ENCODE assay signal across 8 cellular contexts in genomic region chr6:106629103-106629858, GRCh38. TPM values are rescaled to one million over a fixed set of nuclear protein-coding genes. Genes with fewer than 3 reads are reported as not detected.
DNase-seq lines count a peak whose midpoint lies in the region; ATAC-seq and TF ChIP-seq lines count a peak whose summit lies in the region.

Gene QRSL1 (plus strand): TSS chr6:106629578. CDS start chr6:106629682, 104 bp downstream.
Gene RTN4IP1 (minus strand): TSS chr6:106629498. CDS start chr6:106629021, 477 bp downstream.

- TF ChIP-seq CTCF in Caco-2 (IDR thresholded peaks at IDR 0.05; ENCODE audit: insufficient read depth in 1 of 2, low read depth in 1 of 2, low read length in 1 of 2, severe bottlenecking in 1 of 2, unreplicated experiment in 1 of 2) = no peak

- no CpG with 5 or more reads among the region's 46 CpGs for WGBS in mesendoderm (ENCODE audit: extremely low coverage, insufficient coverage, low lambda C conversion rate)

- peak within 1 kb of the TSS; percentile 71 for H3K18ac ChIP-seq in mesendoderm (ENCODE audit: low read length)

- H4K5ac ChIP-seq in mesendoderm (ENCODE audit: low read length) = peak within 1 kb of the TSS; percentile 97

- H3K27ac Mint-ChIP-seq in Caco-2 (ENCODE audit: unreplicated experiment) = peak within 1 kb of the TSS; percentile 94
- peak within 1 kb of the TSS; percentile 89 for H3K27ac Mint-ChIP-seq in activated CD8-positive, alpha-beta memory T cell treated with anti-CD3 and anti-CD28 coated beads, Interleukin-2, amount 10 ng/mL, durations not matched to agents 7 days and 5 days

- peak within 1 kb of the TSS; percentile 58 for H3K4me2 ChIP-seq in mesendoderm (ENCODE audit: low read length)

- H3K9ac ChIP-seq in endocrine pancreas (ENCODE audit: control insufficient read depth, insufficient read depth, low read length) (peak within 1 kb of the TSS; percentile 92), mesendoderm (ENCODE audit: low read length) (peak within 1 kb of the TSS; percentile 90)

- no peak within 1 kb of the TSS for H2BK5ac ChIP-seq in mesendoderm (ENCODE audit: low read length)

- CTCF ChIA-PET in Caco-2 (lab: Charles Lee) = no interaction called here
- CTCF ChIA-PET in activated CD8-positive, alpha-beta memory T cell treated with anti-CD3 and anti-CD28 coated beads, Interleukin-2, amount 10 ng/mL, durations not matched to agents 7 days and 5 days (lab: Charles Lee) = interaction anchor here (1.0 to 1.6 kb wide), 3 partner anchors 10 to 464 kb away, joined by 3 read pairs; no protein-coding TSS in a partner anchor

- intact Hi-C loops in Caco-2 (cut with micrococcal nuclease; ENCODE audit: unreplicated experiment) = loop anchor here (5.0 kb wide), 1 partner anchor 348 kb away; no protein-coding TSS in a partner anchor

- H3K27me3 ChIP-seq in Caco-2 (replicated peaks; ENCODE audit: control insufficient read depth, insufficient read depth, low read length) (no peaks in the 10 kb centered on the region), endocrine pancreas (ENCODE audit: control insufficient read depth, insufficient read depth, low read length) (no peaks in the 10 kb centered on the region), mesendoderm (ENCODE audit: insufficient read depth, low read length, poor library complexity) (no peaks in the 10 kb centered on the region)

- no peak within 1 kb of the TSS for H4K8ac ChIP-seq in mesendoderm (ENCODE audit: low read depth, low read length)

- ATAC-seq in GM21367 (IDR thresholded peaks at IDR 0.05; ENCODE audit: unreplicated experiment) = peak; percentile 55
- peak; percentile 97 for ATAC-seq in activated CD8-positive, alpha-beta memory T cell treated with anti-CD3 and anti-CD28 coated beads, Interleukin-2, amount 10 ng/mL, durations not matched to agents 7 days and 5 days

- H3K36me3 ChIP-seq in Caco-2 (ENCODE audit: control insufficient read depth, insufficient read depth, low read length) (no peaks in the 10 kb centered on the region), endocrine pancreas (ENCODE audit: control insufficient read depth, insufficient read depth, low read length) (no peaks in the 10 kb centered on the region), mesendoderm (ENCODE audit: control insufficient read depth, insufficient read depth, low read length) (no peaks in the 10 kb centered on the region)

- peak within 1 kb of the TSS; percentile 92 for H3K56ac ChIP-seq in mesendoderm (ENCODE audit: low read length)

- H3K36me3 Mint-ChIP-seq in Caco-2 (ENCODE audit: insufficient read depth, unreplicated experiment) = peaks cover 6% of the 10 kb centered on the region
- H3K36me3 Mint-ChIP-seq in activated CD8-positive, alpha-beta memory T cell treated with anti-CD3 and anti-CD28 coated beads, Interleukin-2, amount 10 ng/mL, durations not matched to agents 7 days and 5 days = peaks cover 8% of the 10 kb centered on the region

- H3K4me3 Mint-ChIP-seq in Caco-2 (ENCODE audit: unreplicated experiment) = peak within 1 kb of the TSS; percentile 89
- H3K4me3 Mint-ChIP-seq in activated CD8-positive, alpha-beta memory T cell treated with anti-CD3 and anti-CD28 coated beads, Interleukin-2, amount 10 ng/mL, durations not matched to agents 7 days and 5 days = peak within 1 kb of the TSS; percentile 83

- no peaks in the 10 kb centered on the region for H3K9me3 ChIP-seq in Caco-2
- H3K9me3 ChIP-seq in endocrine pancreas (ENCODE audit: control insufficient read depth, low read length) = no peaks in the 10 kb centered on the region

- no TSS peak for BruUV-seq in Caco-2 (replicated peaks; lab: Mats Ljungman, UMichigan)

- H2AK5ac ChIP-seq in mesendoderm (ENCODE audit: low read length) = no peak within 1 kb of the TSS

- no peak within 1 kb of the TSS for H3K23ac ChIP-seq in mesendoderm (ENCODE audit: low read length)

- no peaks in the 10 kb centered on the region for H3K9me3 Mint-ChIP-seq in Caco-2 (ENCODE audit: unreplicated experiment)
- no peaks in the 10 kb centered on the region for H3K9me3 Mint-ChIP-seq in activated CD8-positive, alpha-beta memory T cell treated with anti-CD3 and anti-CD28 coated beads, Interleukin-2, amount 10 ng/mL, durations not matched to agents 7 days and 5 days (ENCODE audit: low read depth)

- peak; percentile 90 for DNase-seq in Caco-2
- peak; percentile 90 for DNase-seq in HT1080 (ENCODE audit: low read depth)
- peak; percentile 94 for DNase-seq in NOMO-1 treated with dmso at 0.1 percent for 144 hours (lab: John Stamatoyannopoulos, UW; ENCODE audit: unreplicated experiment)
- peak; percentile 91 for DNase-seq in activated CD8-positive, alpha-beta memory T cell treated with anti-CD3 and anti-CD28 coated beads, Interleukin-2, amount 10 ng/mL, durations not matched to agents 7 days and 5 days
- peak; percentile 97 for DNase-seq in mesendoderm
- DNase-seq in stimulated activated CD8-positive, alpha-beta memory T cell treated with anti-CD3 and anti-CD28 coated beads, Interleukin-15, amount 100 ng/mL, for 1 hour (ENCODE audit: low read depth) = peak; percentile 57

- no peak within 1 kb of the TSS for H2BK120ac ChIP-seq in mesendoderm (ENCODE audit: low read depth, low read length)

- H3K27ac ChIP-seq in mesendoderm (ENCODE audit: low read depth, low read length) = peak within 1 kb of the TSS; percentile 23

- H2BK15ac ChIP-seq in mesendoderm (replicated peaks; ENCODE audit: low read depth) = no peak within 1 kb of the TSS

- H3K4me1 Mint-ChIP-seq in Caco-2 (ENCODE audit: low read depth, unreplicated experiment) = peaks cover 6% of the 10 kb centered on the region
- H3K4me1 Mint-ChIP-seq in activated CD8-positive, alpha-beta memory T cell treated with anti-CD3 and anti-CD28 coated beads, Interleukin-2, amount 10 ng/mL, durations not matched to agents 7 days and 5 days = peaks cover 36% of the 10 kb centered on the region

- H3K4me1 ChIP-seq in Caco-2 (peaks cover 4% of the 10 kb centered on the region), endocrine pancreas (ENCODE audit: control insufficient read depth, insufficient read depth, low read length) (peaks cover 16% of the 10 kb centered on the region), mesendoderm (ENCODE audit: control insufficient read depth, low read depth, low read length) (no peaks in the 10 kb centered on the region)

- H3K4ac ChIP-seq in mesendoderm (ENCODE audit: low read depth, low read length) = peak within 1 kb of the TSS; percentile 57

- no peaks in the 10 kb centered on the region for H3K27me3 Mint-ChIP-seq in Caco-2 (ENCODE audit: insufficient read depth, unreplicated experiment)
- H3K27me3 Mint-ChIP-seq in activated CD8-positive, alpha-beta memory T cell treated with anti-CD3 and anti-CD28 coated beads, Interleukin-2, amount 10 ng/mL, durations not matched to agents 7 days and 5 days = no peaks in the 10 kb centered on the region

- H3K79me2 ChIP-seq in mesendoderm (ENCODE audit: control insufficient read depth, insufficient read depth, low read length) = peaks cover 14% of the 10 kb centered on the region

- peaks cover 3% of the 10 kb centered on the region for H3K79me1 ChIP-seq in mesendoderm (ENCODE audit: low read length)

- POLR2A ChIA-PET in Caco-2 (lab: Charles Lee) = no interaction called here

- peak within 1 kb of the TSS; percentile 54 for H3K4me3 ChIP-seq in Caco-2 (ENCODE audit: low read depth, low read length)
- peak within 1 kb of the TSS; percentile 94 for H3K4me3 ChIP-seq in endocrine pancreas (ENCODE audit: control insufficient read depth, insufficient read depth, low read length)
- H3K4me3 ChIP-seq in mesendoderm (ENCODE audit: low read length) = peak within 1 kb of the TSS; percentile 91

RNA-seq across cellular contexts. Expression of gene QRSL1, which starts in this region (rescaled TPM):
- total RNA-seq in Caco-2 (2022) = 19.0 and 19.5 TPM in 2 replicates
- total RNA-seq in HT1080 (2014; rRNA removed; shearing (Covaris generic)) = 13.7 and 14.2 TPM in 2 replicates
- 10.2 and 10.6 TPM in 2 replicates for polyA plus RNA-seq in HT1080 (2015; cell fraction: cytosol; rRNA removed)
- 9.2 and 12.8 TPM in 2 replicates for polyA plus RNA-seq in HT1080 (2015; cell fraction: nucleus; rRNA removed)
- total RNA-seq in activated CD8-positive, alpha-beta memory T cell treated with anti-CD3 and anti-CD28 coated beads, Interleukin-2, amount 10 ng/mL, durations not matched to agents 7 days and 5 days = 10 to 100 TPM; 13.5 to 16.3 TPM
- polyA plus RNA-seq in mesendoderm (2013, experiment 1 of 2) = 10.1 TPM
- polyA plus RNA-seq in mesendoderm (2013, experiment 2 of 2) = 10.2 TPM

RNA-seq across cellular contexts. Expression of gene RTN4IP1, which starts in this region (rescaled TPM):
- 10.8 and 11.2 TPM in 2 replicates for total RNA-seq in Caco-2 (2022)
- total RNA-seq in HT1080 (2014; rRNA removed; shearing (Covaris generic)) = 11.3 and 12.0 TPM in 2 replicates
- 13.4 and 13.6 TPM in 2 replicates for polyA plus RNA-seq in HT1080 (2015; cell fraction: cytosol; rRNA removed)
- 13.0 and 13.1 TPM in 2 replicates for polyA plus RNA-seq in HT1080 (2015; cell fraction: nucleus; rRNA removed)
- total RNA-seq in activated CD8-positive, alpha-beta memory T cell treated with anti-CD3 and anti-CD28 coated beads, Interleukin-2, amount 10 ng/mL, durations not matched to agents 7 days and 5 days = 10 to 100 TPM in 1 of 2 experiments, 1 to 10 TPM in 1; 9.4 to 10.7 TPM
- polyA plus RNA-seq in mesendoderm (2013, experiment 1 of 2) = 8.6 TPM
- 7.6 TPM for polyA plus RNA-seq in mesendoderm (2013, experiment 2 of 2)

Comparison
In these comparisons a context has a peak if more than half of its experiments do, and no peak if none do; other contexts are left out.
1. Peak in every context shown above with its lines: DNase-seq, ATAC-seq, H3K4me3 ChIP-seq and H3K27ac ChIP-seq.